Comparison of ENCODE assay signal across 8 cellular contexts in the genomic region with DNA sequence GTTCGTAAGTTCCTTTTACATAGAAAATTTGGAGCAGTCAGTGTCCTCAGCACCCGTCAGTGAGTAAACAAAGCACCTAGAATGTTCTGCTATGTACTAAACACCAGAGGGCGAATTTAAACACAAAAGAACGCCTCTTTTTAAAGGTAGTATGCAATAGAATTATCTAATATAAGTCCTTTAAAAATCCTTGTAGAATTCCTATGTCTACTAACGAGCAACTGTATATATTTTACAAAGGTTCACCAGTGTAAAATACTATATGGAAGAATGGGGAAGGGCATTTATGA. TPM values are rescaled to one million over a fixed set of nuclear protein-coding genes. Genes with fewer than 3 reads are reported as not detected.
DNase-seq lines count a peak whose midpoint lies in the region; ATAC-seq and TF ChIP-seq lines count a peak whose summit lies in the region.

No MANE protein-coding gene starts in this region.

- H3K9me3 Mint-ChIP-seq in activated naive CD8-positive, alpha-beta T cell treated with anti-CD3 and anti-CD28 coated beads for 36 hours, result no peaks in the 10 kb centered on the region

- no peaks in the 10 kb centered on the region for H3K36me3 ChIP-seq in stomach smooth muscle (ENCODE audit: control insufficient read depth in 2 of 2, insufficient read depth in 2 of 2, low read length in 2 of 2)

- H3K4me1 Mint-ChIP-seq in activated naive CD8-positive, alpha-beta T cell treated with anti-CD3 and anti-CD28 coated beads for 36 hours, result peaks cover 5% of the 10 kb centered on the region

- H3K27me3 ChIP-seq in stomach smooth muscle (ENCODE audit: control insufficient read depth in 1 of 2, insufficient read depth in 2 of 2, low read length in 2 of 2), result no peaks in the 10 kb centered on the region

- H3K9ac ChIP-seq in stomach smooth muscle (ENCODE audit: low read length in 2 of 2), result peak overlapping the region in 1 of 2 donors; percentile 54

- H3K4me3 Mint-ChIP-seq in activated naive CD8-positive, alpha-beta T cell treated with anti-CD3 and anti-CD28 coated beads for 36 hours, result peak overlapping the region; percentile 84

- H3K4me3 ChIP-seq in AG10803 (ENCODE audit: low read length) (peak overlapping the region; percentile 42), iPS-18c (ENCODE audit: insufficient read depth, low read depth, low read length) (peak overlapping the region; percentile 56), stomach smooth muscle (ENCODE audit: low read length in 2 of 2) (peak overlapping the region; percentile 73 to 92)

- H3K27me3 Mint-ChIP-seq in activated naive CD8-positive, alpha-beta T cell treated with anti-CD3 and anti-CD28 coated beads for 36 hours, result peaks cover 2% of the 10 kb centered on the region

- H3K9me3 ChIP-seq in iPS-18c (ENCODE audit: control insufficient read depth, insufficient read depth, low read length), result no peaks in the 10 kb centered on the region
- H3K9me3 ChIP-seq in stomach smooth muscle (ENCODE audit: control insufficient read depth in 2 of 2, low read length in 2 of 2), result no peaks in the 10 kb centered on the region

- no peak overlapping the region for H3K27ac Mint-ChIP-seq in activated naive CD8-positive, alpha-beta T cell treated with anti-CD3 and anti-CD28 coated beads for 36 hours

- peak; percentile 47 for ATAC-seq in GM19438 (IDR thresholded peaks at IDR 0.05; ENCODE audit: low read depth, unreplicated experiment)
- ATAC-seq in HG03460 (IDR thresholded peaks at IDR 0.05; ENCODE audit: unreplicated experiment), result peak; percentile 53

- DNase-seq in AG10803 (ENCODE audit: low read depth), result no peak
- DNase-seq in activated naive CD8-positive, alpha-beta T cell treated with anti-CD3 and anti-CD28 coated beads for 36 hours, result no peak
- no peak for DNase-seq in effector CD8-positive, alpha-beta T cell (lab: John Stamatoyannopoulos, UW)
- no peak for DNase-seq in activated effector memory CD4-positive, alpha-beta T cell treated with anti-CD3 and anti-CD28 coated beads, Interleukin-2, amount 50 U/mL, for 16 hours

- peak; percentile 12; the same call in 1 of the 2 replicates for TF ChIP-seq CTCF in AG10803 (conservative IDR thresholded peaks at IDR 0.05; ENCODE audit: low read length)

- H3K36me3 Mint-ChIP-seq in activated naive CD8-positive, alpha-beta T cell treated with anti-CD3 and anti-CD28 coated beads for 36 hours, result peaks cover 2% of the 10 kb centered on the region

- no peaks in the 10 kb centered on the region for H3K4me1 ChIP-seq in stomach smooth muscle (ENCODE audit: control insufficient read depth, insufficient read depth, low read length)

- H3K27ac ChIP-seq in stomach smooth muscle (ENCODE audit: low read length), result no peak overlapping the region

RNA-seq across cellular contexts. Expression of a gene that starts 0.5 kb away (rescaled TPM):
- 1 to 10 TPM in 1 of 2 experiments, under 1 TPM in 1; 0.66 to 1.2 TPM for total RNA-seq in activated naive CD8-positive, alpha-beta T cell treated with anti-CD3 and anti-CD28 coated beads for 36 hours

RNA-seq across cellular contexts. Expression of a gene that starts 11.8 kb away (rescaled TPM):
- 10 to 100 TPM; 55.9 to 57.4 TPM for total RNA-seq in activated naive CD8-positive, alpha-beta T cell treated with anti-CD3 and anti-CD28 coated beads for 36 hours
